1 cellular context compared by ENCODE assay signal in the genomic region with DNA sequence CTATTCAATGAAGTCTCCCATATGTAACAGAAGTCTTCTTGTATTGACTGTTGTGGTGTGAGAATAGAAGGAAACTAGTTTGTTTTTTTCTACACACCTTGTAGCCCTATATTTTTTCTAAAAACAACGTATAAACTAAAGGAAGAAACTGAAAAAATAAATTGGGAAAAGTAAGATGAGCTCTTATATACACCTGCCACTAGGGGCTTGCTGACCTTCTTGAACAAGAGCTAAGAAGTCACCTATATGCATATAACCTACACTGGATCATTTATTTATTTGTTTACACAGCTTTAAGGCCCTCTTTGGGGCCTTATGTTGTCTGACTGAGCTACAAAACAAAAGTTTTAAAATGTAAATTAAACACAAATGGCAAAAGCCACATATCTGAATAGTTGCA.
TF ChIP-seq lines count a peak whose summit lies in the region.

No MANE protein-coding gene starts in this region.

TF ChIP-seq in H1, 55 proteins besides CTCF, POLR2A, EP300 and RAD21 (continued from another document):
- TF ChIP-seq, protein P1, sequence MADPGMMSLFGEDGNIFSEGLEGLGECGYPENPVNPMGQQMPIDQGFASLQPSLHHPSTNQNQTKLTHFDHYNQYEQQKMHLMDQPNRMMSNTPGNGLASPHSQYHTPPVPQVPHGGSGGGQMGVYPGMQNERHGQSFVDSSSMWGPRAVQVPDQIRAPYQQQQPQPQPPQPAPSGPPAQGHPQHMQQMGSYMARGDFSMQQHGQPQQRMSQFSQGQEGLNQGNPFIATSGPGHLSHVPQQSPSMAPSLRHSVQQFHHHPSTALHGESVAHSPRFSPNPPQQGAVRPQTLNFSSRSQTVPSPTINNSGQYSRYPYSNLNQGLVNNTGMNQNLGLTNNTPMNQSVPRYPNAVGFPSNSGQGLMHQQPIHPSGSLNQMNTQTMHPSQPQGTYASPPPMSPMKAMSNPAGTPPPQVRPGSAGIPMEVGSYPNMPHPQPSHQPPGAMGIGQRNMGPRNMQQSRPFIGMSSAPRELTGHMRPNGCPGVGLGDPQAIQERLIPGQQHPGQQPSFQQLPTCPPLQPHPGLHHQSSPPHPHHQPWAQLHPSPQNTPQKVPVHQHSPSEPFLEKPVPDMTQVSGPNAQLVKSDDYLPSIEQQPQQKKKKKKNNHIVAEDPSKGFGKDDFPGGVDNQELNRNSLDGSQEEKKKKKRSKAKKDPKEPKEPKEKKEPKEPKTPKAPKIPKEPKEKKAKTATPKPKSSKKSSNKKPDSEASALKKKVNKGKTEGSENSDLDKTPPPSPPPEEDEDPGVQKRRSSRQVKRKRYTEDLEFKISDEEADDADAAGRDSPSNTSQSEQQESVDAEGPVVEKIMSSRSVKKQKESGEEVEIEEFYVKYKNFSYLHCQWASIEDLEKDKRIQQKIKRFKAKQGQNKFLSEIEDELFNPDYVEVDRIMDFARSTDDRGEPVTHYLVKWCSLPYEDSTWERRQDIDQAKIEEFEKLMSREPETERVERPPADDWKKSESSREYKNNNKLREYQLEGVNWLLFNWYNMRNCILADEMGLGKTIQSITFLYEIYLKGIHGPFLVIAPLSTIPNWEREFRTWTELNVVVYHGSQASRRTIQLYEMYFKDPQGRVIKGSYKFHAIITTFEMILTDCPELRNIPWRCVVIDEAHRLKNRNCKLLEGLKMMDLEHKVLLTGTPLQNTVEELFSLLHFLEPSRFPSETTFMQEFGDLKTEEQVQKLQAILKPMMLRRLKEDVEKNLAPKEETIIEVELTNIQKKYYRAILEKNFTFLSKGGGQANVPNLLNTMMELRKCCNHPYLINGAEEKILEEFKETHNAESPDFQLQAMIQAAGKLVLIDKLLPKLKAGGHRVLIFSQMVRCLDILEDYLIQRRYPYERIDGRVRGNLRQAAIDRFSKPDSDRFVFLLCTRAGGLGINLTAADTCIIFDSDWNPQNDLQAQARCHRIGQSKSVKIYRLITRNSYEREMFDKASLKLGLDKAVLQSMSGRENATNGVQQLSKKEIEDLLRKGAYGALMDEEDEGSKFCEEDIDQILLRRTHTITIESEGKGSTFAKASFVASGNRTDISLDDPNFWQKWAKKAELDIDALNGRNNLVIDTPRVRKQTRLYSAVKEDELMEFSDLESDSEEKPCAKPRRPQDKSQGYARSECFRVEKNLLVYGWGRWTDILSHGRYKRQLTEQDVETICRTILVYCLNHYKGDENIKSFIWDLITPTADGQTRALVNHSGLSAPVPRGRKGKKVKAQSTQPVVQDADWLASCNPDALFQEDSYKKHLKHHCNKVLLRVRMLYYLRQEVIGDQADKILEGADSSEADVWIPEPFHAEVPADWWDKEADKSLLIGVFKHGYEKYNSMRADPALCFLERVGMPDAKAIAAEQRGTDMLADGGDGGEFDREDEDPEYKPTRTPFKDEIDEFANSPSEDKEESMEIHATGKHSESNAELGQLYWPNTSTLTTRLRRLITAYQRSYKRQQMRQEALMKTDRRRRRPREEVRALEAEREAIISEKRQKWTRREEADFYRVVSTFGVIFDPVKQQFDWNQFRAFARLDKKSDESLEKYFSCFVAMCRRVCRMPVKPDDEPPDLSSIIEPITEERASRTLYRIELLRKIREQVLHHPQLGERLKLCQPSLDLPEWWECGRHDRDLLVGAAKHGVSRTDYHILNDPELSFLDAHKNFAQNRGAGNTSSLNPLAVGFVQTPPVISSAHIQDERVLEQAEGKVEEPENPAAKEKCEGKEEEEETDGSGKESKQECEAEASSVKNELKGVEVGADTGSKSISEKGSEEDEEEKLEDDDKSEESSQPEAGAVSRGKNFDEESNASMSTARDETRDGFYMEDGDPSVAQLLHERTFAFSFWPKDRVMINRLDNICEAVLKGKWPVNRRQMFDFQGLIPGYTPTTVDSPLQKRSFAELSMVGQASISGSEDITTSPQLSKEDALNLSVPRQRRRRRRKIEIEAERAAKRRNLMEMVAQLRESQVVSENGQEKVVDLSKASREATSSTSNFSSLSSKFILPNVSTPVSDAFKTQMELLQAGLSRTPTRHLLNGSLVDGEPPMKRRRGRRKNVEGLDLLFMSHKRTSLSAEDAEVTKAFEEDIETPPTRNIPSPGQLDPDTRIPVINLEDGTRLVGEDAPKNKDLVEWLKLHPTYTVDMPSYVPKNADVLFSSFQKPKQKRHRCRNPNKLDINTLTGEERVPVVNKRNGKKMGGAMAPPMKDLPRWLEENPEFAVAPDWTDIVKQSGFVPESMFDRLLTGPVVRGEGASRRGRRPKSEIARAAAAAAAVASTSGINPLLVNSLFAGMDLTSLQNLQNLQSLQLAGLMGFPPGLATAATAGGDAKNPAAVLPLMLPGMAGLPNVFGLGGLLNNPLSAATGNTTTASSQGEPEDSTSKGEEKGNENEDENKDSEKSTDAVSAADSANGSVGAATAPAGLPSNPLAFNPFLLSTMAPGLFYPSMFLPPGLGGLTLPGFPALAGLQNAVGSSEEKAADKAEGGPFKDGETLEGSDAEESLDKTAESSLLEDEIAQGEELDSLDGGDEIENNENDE (IDR thresholded peaks at IDR 0.05; ENCODE audit: insufficient replicate concordance, low read length): no peak
- TF ChIP-seq, protein P2, sequence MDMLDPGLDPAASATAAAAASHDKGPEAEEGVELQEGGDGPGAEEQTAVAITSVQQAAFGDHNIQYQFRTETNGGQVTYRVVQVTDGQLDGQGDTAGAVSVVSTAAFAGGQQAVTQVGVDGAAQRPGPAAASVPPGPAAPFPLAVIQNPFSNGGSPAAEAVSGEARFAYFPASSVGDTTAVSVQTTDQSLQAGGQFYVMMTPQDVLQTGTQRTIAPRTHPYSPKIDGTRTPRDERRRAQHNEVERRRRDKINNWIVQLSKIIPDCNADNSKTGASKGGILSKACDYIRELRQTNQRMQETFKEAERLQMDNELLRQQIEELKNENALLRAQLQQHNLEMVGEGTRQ (IDR thresholded peaks at IDR 0.05; ENCODE audit: low read length): no peak
- no peak for TF ChIP-seq FOSL1 (IDR thresholded peaks at IDR 0.05; ENCODE audit: insufficient read depth, low read depth, low read length)
- no peak for TF ChIP-seq CTBP2 (IDR thresholded peaks at IDR 0.05; ENCODE audit: borderline replicate concordance, insufficient read depth, insufficient read length, low read length)
- TF ChIP-seq JUN (IDR thresholded peaks at IDR 0.05; ENCODE audit: low read depth, low read length): no peak
